ENCODE assay signal across 1 cellular context in the genomic region with DNA sequence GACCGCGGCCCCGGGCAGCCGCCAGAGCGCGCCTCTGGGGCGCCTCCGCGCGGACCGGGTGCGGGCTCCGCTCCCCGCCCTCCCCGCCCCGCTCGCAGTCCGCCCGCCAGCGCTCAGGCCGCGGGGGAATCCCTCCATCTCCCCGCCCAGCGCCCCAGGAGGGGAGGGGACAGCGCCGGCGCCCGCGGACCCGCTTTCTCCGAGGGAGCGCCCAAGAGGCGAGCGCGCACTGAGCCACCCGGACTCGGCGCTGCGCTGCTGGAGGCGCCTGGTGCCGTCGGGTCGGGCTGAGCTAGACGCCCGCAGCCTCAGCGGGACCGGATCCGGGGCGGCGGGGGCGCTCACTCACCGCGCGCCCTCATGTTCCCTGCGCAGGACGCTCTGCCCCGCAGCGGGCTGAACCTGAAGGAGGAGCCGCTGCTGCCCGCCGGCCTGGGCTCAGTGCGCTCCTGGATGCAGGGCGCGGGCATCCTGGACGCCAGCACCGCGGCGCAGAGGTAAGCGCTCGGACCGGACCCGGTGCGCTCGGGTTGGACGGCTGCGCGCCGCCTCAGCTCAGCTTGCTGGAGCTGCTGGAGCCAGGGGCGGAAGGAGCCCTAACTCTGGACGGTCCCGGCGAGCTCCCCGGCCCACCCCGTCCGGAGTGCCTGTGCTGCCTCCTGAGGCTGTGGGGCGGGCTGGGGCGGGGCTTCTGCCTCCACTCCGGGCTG.
TF ChIP-seq lines count a peak whose summit lies in the region.

No MANE protein-coding gene starts in this region.

TF ChIP-seq in HepG2, 621 proteins besides CTCF, POLR2A, EP300 and RAD21 (continued from another document and continues in another):
- TF ChIP-seq ARID4A (CRISPR knock-in tag; IDR thresholded peaks at IDR 0.05; ENCODE audit: borderline replicate concordance), result peak; percentile 9; the same call in 1 of the 2 replicates
- TF ChIP-seq ARHGAP35 (CRISPR knock-in tag; IDR thresholded peaks at IDR 0.05; ENCODE audit: borderline replicate concordance), result 0 out of 2 replicates have a peak, but pooled peaks have one; percentile 32
- TF ChIP-seq, protein P1, sequence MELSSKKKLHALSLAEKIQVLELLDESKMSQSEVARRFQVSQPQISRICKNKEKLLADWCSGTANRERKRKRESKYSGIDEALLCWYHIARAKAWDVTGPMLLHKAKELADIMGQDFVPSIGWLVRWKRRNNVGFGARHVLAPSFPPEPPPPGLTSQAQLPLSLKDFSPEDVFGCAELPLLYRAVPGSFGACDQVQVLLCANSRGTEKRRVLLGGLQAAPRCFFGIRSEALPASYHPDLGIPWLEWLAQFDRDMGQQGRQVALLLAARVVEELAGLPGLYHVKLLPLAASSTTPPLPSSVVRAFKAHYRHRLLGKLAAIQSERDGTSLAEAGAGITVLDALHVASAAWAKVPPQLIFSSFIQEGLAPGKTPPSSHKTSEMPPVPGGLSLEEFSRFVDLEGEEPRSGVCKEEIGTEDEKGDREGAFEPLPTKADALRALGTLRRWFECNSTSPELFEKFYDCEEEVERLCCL (CRISPR knock-in tag; IDR thresholded peaks at IDR 0.05; ENCODE audit: borderline replicate concordance), result no peak
- peak; percentile 33 for TF ChIP-seq RBM39 (IDR thresholded peaks at IDR 0.05; ENCODE audit: low read depth, low read length, poor library complexity, severe bottlenecking)
- no peak for TF ChIP-seq ZNF614 (CRISPR knock-in tag; IDR thresholded peaks at IDR 0.05; ENCODE audit: borderline replicate concordance)
- no peak for TF ChIP-seq FOXK2 (IDR thresholded peaks at IDR 0.05)
- no peak for TF ChIP-seq DR1 (CRISPR knock-in tag; IDR thresholded peaks at IDR 0.05)
- peak; percentile 56 for TF ChIP-seq HNRNPLL (IDR thresholded peaks at IDR 0.05; ENCODE audit: low read depth, low read length, poor library complexity, severe bottlenecking)
- TF ChIP-seq MTA1 (CRISPR knock-in tag; IDR thresholded peaks at IDR 0.05; ENCODE audit: borderline replicate concordance), result peak; percentile 30; the same call in 1 of the 2 replicates
- TF ChIP-seq STAT6 (CRISPR knock-in tag; IDR thresholded peaks at IDR 0.05; ENCODE audit: borderline replicate concordance), result no peak
- TF ChIP-seq FOSL1 (CRISPR knock-in tag; IDR thresholded peaks at IDR 0.05; ENCODE audit: borderline replicate concordance), result no peak
- peak; percentile 40; the same call in 1 of the 2 replicates for TF ChIP-seq ZNF589 (CRISPR knock-in tag; conservative IDR thresholded peaks at IDR 0.05)
- TF ChIP-seq SRSF1 (optimal IDR thresholded peaks at IDR 0.05; ENCODE audit: low read depth, low read length), result peak; percentile 13
- no peak for TF ChIP-seq GFI1 (CRISPR knock-in tag; IDR thresholded peaks at IDR 0.05; ENCODE audit: borderline replicate concordance)
- no peak for TF ChIP-seq ZNF484 (CRISPR knock-in tag; IDR thresholded peaks at IDR 0.05; ENCODE audit: borderline replicate concordance, low read depth)
- peak; percentile 34 for TF ChIP-seq HNRNPK (IDR thresholded peaks at IDR 0.05; ENCODE audit: low read depth, low read length, poor library complexity, severe bottlenecking)
- TF ChIP-seq ZNF317 (CRISPR knock-in tag; IDR thresholded peaks at IDR 0.05), result no peak
- no peak for TF ChIP-seq EEA1 (CRISPR knock-in tag; IDR thresholded peaks at IDR 0.05; ENCODE audit: borderline replicate concordance)
- TF ChIP-seq, protein P2, sequence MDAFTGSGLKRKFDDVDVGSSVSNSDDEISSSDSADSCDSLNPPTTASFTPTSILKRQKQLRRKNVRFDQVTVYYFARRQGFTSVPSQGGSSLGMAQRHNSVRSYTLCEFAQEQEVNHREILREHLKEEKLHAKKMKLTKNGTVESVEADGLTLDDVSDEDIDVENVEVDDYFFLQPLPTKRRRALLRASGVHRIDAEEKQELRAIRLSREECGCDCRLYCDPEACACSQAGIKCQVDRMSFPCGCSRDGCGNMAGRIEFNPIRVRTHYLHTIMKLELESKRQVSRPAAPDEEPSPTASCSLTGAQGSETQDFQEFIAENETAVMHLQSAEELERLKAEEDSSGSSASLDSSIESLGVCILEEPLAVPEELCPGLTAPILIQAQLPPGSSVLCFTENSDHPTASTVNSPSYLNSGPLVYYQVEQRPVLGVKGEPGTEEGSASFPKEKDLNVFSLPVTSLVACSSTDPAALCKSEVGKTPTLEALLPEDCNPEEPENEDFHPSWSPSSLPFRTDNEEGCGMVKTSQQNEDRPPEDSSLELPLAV (CRISPR knock-in tag; conservative IDR thresholded peaks at IDR 0.05; ENCODE audit: low read depth), result no peak
- peak; percentile 34; the same call in 1 of the 2 replicates for TF ChIP-seq EZH2 (conservative IDR thresholded peaks at IDR 0.05; ENCODE audit: low read depth, low read length)
- TF ChIP-seq, protein P3, sequence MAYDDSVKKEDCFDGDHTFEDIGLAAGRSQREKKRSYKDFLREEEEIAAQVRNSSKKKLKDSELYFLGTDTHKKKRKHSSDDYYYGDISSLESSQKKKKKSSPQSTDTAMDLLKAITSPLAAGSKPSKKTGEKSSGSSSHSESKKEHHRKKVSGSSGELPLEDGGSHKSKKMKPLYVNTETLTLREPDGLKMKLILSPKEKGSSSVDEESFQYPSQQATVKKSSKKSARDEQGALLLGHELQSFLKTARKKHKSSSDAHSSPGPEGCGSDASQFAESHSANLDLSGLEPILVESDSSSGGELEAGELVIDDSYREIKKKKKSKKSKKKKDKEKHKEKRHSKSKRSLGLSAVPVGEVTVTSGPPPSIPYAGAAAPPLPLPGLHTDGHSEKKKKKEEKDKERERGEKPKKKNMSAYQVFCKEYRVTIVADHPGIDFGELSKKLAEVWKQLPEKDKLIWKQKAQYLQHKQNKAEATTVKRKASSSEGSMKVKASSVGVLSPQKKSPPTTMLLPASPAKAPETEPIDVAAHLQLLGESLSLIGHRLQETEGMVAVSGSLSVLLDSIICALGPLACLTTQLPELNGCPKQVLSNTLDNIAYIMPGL (CRISPR knock-in tag; IDR thresholded peaks at IDR 0.05; ENCODE audit: borderline replicate concordance in 1 of 2, low read depth in 1 of 2), result peak in 1 of 2 experiments; percentile 47; a peak in 1 of 4 replicates
- no peak for TF ChIP-seq PHF8 (CRISPR knock-in tag; IDR thresholded peaks at IDR 0.05)
- 0 out of 2 replicates have a peak, but pooled peaks have one; percentile 55 for TF ChIP-seq ZNF678 (CRISPR knock-in tag; IDR thresholded peaks at IDR 0.05)
- TF ChIP-seq ZNF749 (CRISPR knock-in tag; IDR thresholded peaks at IDR 0.05; ENCODE audit: borderline replicate concordance), result no peak
- TF ChIP-seq ZNF879 (CRISPR knock-in tag; IDR thresholded peaks at IDR 0.05), result no peak
- TF ChIP-seq MAZ (IDR thresholded peaks at IDR 0.05; ENCODE audit: borderline replicate concordance, low read depth, low read length), result no peak
- TF ChIP-seq MAZ (CRISPR knock-in tag; IDR thresholded peaks at IDR 0.05; ENCODE audit: low read depth), result 0 out of 2 replicates have a peak, but pooled peaks have one; percentile 49
- no peak for TF ChIP-seq ZNF883 (CRISPR knock-in tag; IDR thresholded peaks at IDR 0.05; ENCODE audit: not compliant biosample characterization)
- TF ChIP-seq ZNF17 (CRISPR knock-in tag; IDR thresholded peaks at IDR 0.05), result no peak
- 0 out of 2 replicates have a peak, but pooled peaks have one; percentile 33 for TF ChIP-seq ZNF550 (CRISPR knock-in tag; IDR thresholded peaks at IDR 0.05; ENCODE audit: borderline replicate concordance)
- TF ChIP-seq, protein P4, sequence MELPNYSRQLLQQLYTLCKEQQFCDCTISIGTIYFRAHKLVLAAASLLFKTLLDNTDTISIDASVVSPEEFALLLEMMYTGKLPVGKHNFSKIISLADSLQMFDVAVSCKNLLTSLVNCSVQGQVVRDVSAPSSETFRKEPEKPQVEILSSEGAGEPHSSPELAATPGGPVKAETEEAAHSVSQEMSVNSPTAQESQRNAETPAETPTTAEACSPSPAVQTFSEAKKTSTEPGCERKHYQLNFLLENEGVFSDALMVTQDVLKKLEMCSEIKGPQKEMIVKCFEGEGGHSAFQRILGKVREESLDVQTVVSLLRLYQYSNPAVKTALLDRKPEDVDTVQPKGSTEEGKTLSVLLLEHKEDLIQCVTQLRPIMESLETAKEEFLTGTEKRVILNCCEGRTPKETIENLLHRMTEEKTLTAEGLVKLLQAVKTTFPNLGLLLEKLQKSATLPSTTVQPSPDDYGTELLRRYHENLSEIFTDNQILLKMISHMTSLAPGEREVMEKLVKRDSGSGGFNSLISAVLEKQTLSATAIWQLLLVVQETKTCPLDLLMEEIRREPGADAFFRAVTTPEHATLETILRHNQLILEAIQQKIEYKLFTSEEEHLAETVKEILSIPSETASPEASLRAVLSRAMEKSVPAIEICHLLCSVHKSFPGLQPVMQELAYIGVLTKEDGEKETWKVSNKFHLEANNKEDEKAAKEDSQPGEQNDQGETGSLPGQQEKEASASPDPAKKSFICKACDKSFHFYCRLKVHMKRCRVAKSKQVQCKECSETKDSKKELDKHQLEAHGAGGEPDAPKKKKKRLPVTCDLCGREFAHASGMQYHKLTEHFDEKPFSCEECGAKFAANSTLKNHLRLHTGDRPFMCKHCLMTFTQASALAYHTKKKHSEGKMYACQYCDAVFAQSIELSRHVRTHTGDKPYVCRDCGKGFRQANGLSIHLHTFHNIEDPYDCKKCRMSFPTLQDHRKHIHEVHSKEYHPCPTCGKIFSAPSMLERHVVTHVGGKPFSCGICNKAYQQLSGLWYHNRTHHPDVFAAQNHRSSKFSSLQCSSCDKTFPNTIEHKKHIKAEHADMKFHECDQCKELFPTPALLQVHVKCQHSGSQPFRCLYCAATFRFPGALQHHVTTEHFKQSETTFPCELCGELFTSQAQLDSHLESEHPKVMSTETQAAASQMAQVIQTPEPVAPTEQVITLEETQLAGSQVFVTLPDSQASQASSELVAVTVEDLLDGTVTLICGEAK (IDR thresholded peaks at IDR 0.05), result no peak
- TF ChIP-seq, protein P4 (CRISPR knock-in tag; IDR thresholded peaks at IDR 0.05), result peak; percentile 11; the same call in 1 of the 2 replicates
- no peak; the same call in 1 of the 2 replicates for TF ChIP-seq ZBTB38 (CRISPR knock-in tag; IDR thresholded peaks at IDR 0.05)
- TF ChIP-seq PLRG1 (conservative IDR thresholded peaks at IDR 0.05), result no peak
